Comparison of ENCODE assay signal across 9 cellular contexts in the genomic region with DNA sequence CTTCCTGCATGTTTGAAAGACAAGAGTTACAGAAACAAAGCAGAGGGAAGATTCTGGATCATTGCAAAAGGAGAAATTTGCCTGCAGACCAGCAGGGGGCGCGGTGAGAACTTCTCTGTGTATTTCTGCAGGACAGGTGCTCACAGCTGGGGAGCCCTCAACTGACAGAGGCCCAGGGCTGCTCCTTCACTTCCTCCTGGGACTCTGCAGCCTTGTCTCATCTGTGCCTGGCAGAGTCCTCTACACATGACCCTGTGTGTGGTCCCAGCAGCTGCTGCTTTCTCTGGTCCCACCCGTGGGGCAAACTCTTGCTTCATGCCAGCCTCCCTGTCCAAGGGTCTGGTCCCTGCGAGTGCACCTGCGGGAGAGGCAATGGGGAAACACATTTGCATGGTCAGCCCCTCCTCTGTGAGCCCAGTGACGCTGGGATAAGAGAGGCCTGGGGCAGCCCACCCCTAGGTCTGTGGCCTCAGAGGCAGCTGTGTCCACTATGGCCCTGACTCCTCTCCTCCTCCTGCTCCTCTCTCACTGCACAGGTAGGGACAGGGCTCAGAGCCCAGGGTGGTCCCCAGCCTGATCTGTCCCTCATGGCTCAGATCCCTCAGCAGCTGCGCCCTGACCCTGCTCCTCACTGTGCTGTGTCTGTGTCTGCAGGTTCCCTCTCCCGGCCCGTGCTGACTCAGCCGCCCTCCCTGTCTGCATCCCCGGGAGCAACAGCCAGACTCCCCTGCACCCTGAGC. TPM values are rescaled to one million over a fixed set of nuclear protein-coding genes. Genes with fewer than 3 reads are reported as not detected.
DNase-seq lines count a peak whose midpoint lies in the region; ATAC-seq lines count a peak whose summit lies in the region.
"Had no signal": no experiment of that assay in that cellular context is flagged by ENCODE, and none has a peak within 500 bp of the region (broad histone marks: within the 10 kb centered on the region; RNA-seq: fewer than 3 reads in every experiment).

No MANE protein-coding gene starts in this region.

- H3K4me1 ChIP-seq in HAP-1: no peaks in the 10 kb centered on the region

- no peaks in the 10 kb centered on the region for H3K4me1 Mint-ChIP-seq in activated T-helper 17 cell treated with anti-CD3 and anti-CD28 coated beads, Interleukin-2, amount 50 U/mL, for 72 hours

- DNase-seq in DMS 273 (lab: John Stamatoyannopoulos, UW; ENCODE audit: unreplicated experiment) (peak; percentile 61), DMS 273 treated with DMSO at 0.1 percent for 48 hours (lab: John Stamatoyannopoulos, UW) (no peak), HAP-1 (ENCODE audit: low spot score in 2 of 2) (peak; percentile 16 to 79), NCI-H460 (ENCODE audit: extremely low read depth, low read depth) (peak; percentile 23), iPS-NIHi11 (ENCODE audit: low spot score) (peak; percentile 51)

- peaks cover 15% of the 10 kb centered on the region for H3K27me3 ChIP-seq in HAP-1 (ENCODE audit: low read depth)

- H3K4me3 Mint-ChIP-seq in activated T-helper 17 cell treated with anti-CD3 and anti-CD28 coated beads, Interleukin-2, amount 50 U/mL, for 72 hours: no peak overlapping the region

- no peaks in the 10 kb centered on the region for H3K36me3 ChIP-seq in HAP-1 (replicated peaks)

- peak; percentile 43 for ATAC-seq in activated T-helper 17 cell treated with anti-CD3 and anti-CD28 coated beads, Interleukin-2, amount 50 U/mL, for 72 hours (replicated peaks)
- ATAC-seq in HG02571 (IDR thresholded peaks at IDR 0.05; ENCODE audit: unreplicated experiment): no peak
- no peak for ATAC-seq in GM19023 (IDR thresholded peaks at IDR 0.05; ENCODE audit: unreplicated experiment)

- H3K9me3 ChIP-seq in HAP-1: no peaks in the 10 kb centered on the region

- H3K27ac Mint-ChIP-seq in activated T-helper 17 cell treated with anti-CD3 and anti-CD28 coated beads, Interleukin-2, amount 50 U/mL, for 72 hours: no peak overlapping the region

- H3K9me3 Mint-ChIP-seq in activated T-helper 17 cell treated with anti-CD3 and anti-CD28 coated beads, Interleukin-2, amount 50 U/mL, for 72 hours: no peaks in the 10 kb centered on the region

- H3K27me3 Mint-ChIP-seq in activated T-helper 17 cell treated with anti-CD3 and anti-CD28 coated beads, Interleukin-2, amount 50 U/mL, for 72 hours: peaks cover 23% of the 10 kb centered on the region

- H3K36me3 Mint-ChIP-seq in activated T-helper 17 cell treated with anti-CD3 and anti-CD28 coated beads, Interleukin-2, amount 50 U/mL, for 72 hours (ENCODE audit: low read depth): no peaks in the 10 kb centered on the region

- in situ Hi-C loops in HAP-1 (cut with MboI; ENCODE audit: low sequenced_read_pairs): no loop called here

- no peak overlapping the region for H3K4me3 ChIP-seq in HAP-1

RNA-seq across cellular contexts. Expression of gene VPREB1, which starts 43.2 kb away (rescaled TPM):
- not detected in 2 replicates for total RNA-seq in NCI-H460 (2014; rRNA removed; shearing (Covaris generic))
- not detected in 2 replicates for polyA plus RNA-seq in NCI-H460 (2014; cell fraction: nucleus; rRNA removed)
- total RNA-seq in activated T-helper 17 cell treated with anti-CD3 and anti-CD28 coated beads, Interleukin-2, amount 50 U/mL, for 72 hours: not detected
- total RNA-seq: renal cortical epithelial cell had no signal
